14 cellular contexts compared by ENCODE assay signal in the genomic region with DNA sequence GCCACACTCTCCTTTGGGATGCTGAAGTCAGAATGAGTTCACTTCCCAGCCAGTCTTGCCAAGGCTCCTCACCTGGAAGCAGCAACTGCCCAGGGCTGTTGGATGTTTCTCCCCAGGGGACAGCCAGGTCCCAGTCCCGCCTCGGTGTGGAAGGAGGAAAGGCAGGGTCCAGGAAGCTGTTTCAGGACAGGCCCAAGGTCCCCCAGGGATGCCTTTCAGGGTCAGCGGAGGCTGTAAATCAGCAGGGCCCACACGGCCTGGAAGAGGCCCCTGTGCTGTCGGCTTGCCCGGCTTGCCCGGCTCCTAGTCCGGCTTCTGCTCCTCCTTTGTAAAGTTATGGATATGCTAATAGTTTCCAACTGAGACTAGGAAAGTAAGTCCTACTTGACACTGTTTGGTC. TPM values are rescaled to one million over a fixed set of nuclear protein-coding genes. Genes with fewer than 3 reads are reported as not detected.
A peak's percentile ranks its signal among the peaks of the same experiment; 100 is the strongest.
DNase-seq lines count a peak whose midpoint lies in the region; ATAC-seq and TF ChIP-seq lines count a peak whose summit lies in the region.
"Had no signal": no experiment of that assay in that cellular context is flagged by ENCODE, and none has a peak within 500 bp of the region (broad histone marks: within the 10 kb centered on the region; RNA-seq: fewer than 3 reads in every experiment).

No MANE protein-coding gene starts in this region.

- H3K79me2 ChIP-seq in DND-41 (ENCODE audit: insufficient read depth, low read length) (peaks cover 100% of the 10 kb centered on the region), MM.1S (ENCODE audit: low read length) (peaks cover 100% of the 10 kb centered on the region), neural progenitor cell (ENCODE audit: low read depth) (no peaks in the 10 kb centered on the region)

- H3K27me3 Mint-ChIP-seq in neural progenitor cell (ENCODE audit: insufficient read depth, low read depth) (peaks cover 2% of the 10 kb centered on the region), HFFc6 (ENCODE audit: insufficient read depth) (peaks cover 2% of the 10 kb centered on the region), Calu3 (ENCODE audit: unreplicated experiment) (peaks cover 87% of the 10 kb centered on the region)

- H3F3A ChIP-seq in MM.1S (ENCODE audit: insufficient read depth, low read length): peaks cover 54% of the 10 kb centered on the region
- no peaks in the 10 kb centered on the region for H3F3A ChIP-seq in neural progenitor cell (ENCODE audit: low read depth)

- H3K4me1 ChIP-seq in DND-41 (ENCODE audit: insufficient read depth, low read length): peaks cover 65% of the 10 kb centered on the region
- H3K4me1 ChIP-seq in MM.1S (ENCODE audit: low read length): peaks cover 45% of the 10 kb centered on the region
- H3K4me1 ChIP-seq in neural progenitor cell: peaks cover 41% of the 10 kb centered on the region
- H3K4me1 ChIP-seq: left ventricle myocardium inferior had no signal

- peak overlapping the region; percentile 13; the same call in 1 of the 2 replicates for H3K4me2 ChIP-seq in DND-41 (ENCODE audit: insufficient read depth, low read length)
- peak overlapping the region; percentile 92 for H3K4me2 ChIP-seq in MM.1S (ENCODE audit: low read depth, low read length)
- H3K4me2 ChIP-seq in neural progenitor cell: peak overlapping the region; percentile 48

- H3K9me3 Mint-ChIP-seq in neural progenitor cell (no peaks in the 10 kb centered on the region), HFFc6 (no peaks in the 10 kb centered on the region), Calu3 (ENCODE audit: low read depth, unreplicated experiment) (no peaks in the 10 kb centered on the region)

- CTCF ChIA-PET in Calu3 (lab: Charles Lee): interaction anchor here (0.9 kb wide), 1 partner anchor 25 kb away, joined by 6 read pairs; no protein-coding TSS in a partner anchor

- no TSS peak for BruUV-seq in Calu3 (replicated peaks; lab: Mats Ljungman, UMichigan)

- peaks cover 52% of the 10 kb centered on the region for H3K4me1 Mint-ChIP-seq in neural progenitor cell
- no peaks in the 10 kb centered on the region for H3K4me1 Mint-ChIP-seq in HFFc6 (ENCODE audit: low read depth)
- no peaks in the 10 kb centered on the region for H3K4me1 Mint-ChIP-seq in Calu3 (ENCODE audit: low read depth, unreplicated experiment)

- H4K20me1 ChIP-seq in DND-41 (ENCODE audit: insufficient read depth, low read length) (peaks cover 25% of the 10 kb centered on the region; the same call in 1 of the 2 replicates), MM.1S (ENCODE audit: insufficient read depth, low read length) (no peaks in the 10 kb centered on the region), neural progenitor cell (ENCODE audit: low read depth) (no peaks in the 10 kb centered on the region)

- H3K9me2 ChIP-seq in MM.1S (replicated peaks; ENCODE audit: insufficient read depth, low read length): no peaks in the 10 kb centered on the region

- DNase-seq in DND-41: no peak
- no peak for DNase-seq in MM.1S
- peak; percentile 48 for DNase-seq in ecto neural progenitor cell (ENCODE audit: low spot score)
- DNase-seq in neural progenitor cell (ENCODE audit: low spot score): no peak
- no peak for DNase-seq in Ammon's horn (ENCODE audit: low spot score)
- no peak for DNase-seq in HFFc6
- DNase-seq in Calu3: no peak
- DNase-seq: activated CD4-positive, alpha-beta T cell treated with anti-CD3 and anti-CD28 coated beads for 48 hours; foreskin melanocyte; left ventricle myocardium inferior; NCI-H1436; stimulated activated CD4-positive, alpha-beta T cell treated with anti-CD3 and anti-CD28 coated beads, Interleukin-4, amount 100 ng/mL, for 24 hours had no signal

- H3K27ac Mint-ChIP-seq in neural progenitor cell: no peak overlapping the region
- no peak overlapping the region for H3K27ac Mint-ChIP-seq in HFFc6
- H3K27ac Mint-ChIP-seq in Calu3 (ENCODE audit: unreplicated experiment): no peak overlapping the region

- no peak overlapping the region for H3K4me3 Mint-ChIP-seq in neural progenitor cell
- H3K4me3 Mint-ChIP-seq in HFFc6: no peak overlapping the region
- H3K4me3 Mint-ChIP-seq in Calu3 (ENCODE audit: low read depth, unreplicated experiment): no peak overlapping the region

- H3K36me3 Mint-ChIP-seq in neural progenitor cell: no peaks in the 10 kb centered on the region
- no peaks in the 10 kb centered on the region for H3K36me3 Mint-ChIP-seq in HFFc6 (ENCODE audit: low read depth)
- no peaks in the 10 kb centered on the region for H3K36me3 Mint-ChIP-seq in Calu3 (ENCODE audit: insufficient read depth, unreplicated experiment)

- H3K27me3 ChIP-seq in DND-41 (ENCODE audit: insufficient read depth, low read length, poor library complexity): no peaks in the 10 kb centered on the region
- H3K27me3 ChIP-seq in MM.1S (replicated peaks; ENCODE audit: insufficient read depth, low read length): no peaks in the 10 kb centered on the region
- no peaks in the 10 kb centered on the region for H3K27me3 ChIP-seq in neural progenitor cell

- H2AFZ ChIP-seq in DND-41 (ENCODE audit: low read depth, low read length) (no peak overlapping the region), MM.1S (ENCODE audit: low read length) (no peak overlapping the region), neural progenitor cell (replicated peaks) (peak overlapping the region; percentile 66)

- intact Hi-C loops in Calu3 (cut with micrococcal nuclease; ENCODE audit: unreplicated experiment): no loop called here

- ATAC-seq in DND-41 (ENCODE audit: insufficient read depth, low read depth) (no peak), GM21423 (IDR thresholded peaks at IDR 0.05; ENCODE audit: unreplicated experiment) (no peak)
- ATAC-seq: HCT116 had no signal

- TF ChIP-seq CTCF in DND-41 (IDR thresholded peaks at IDR 0.05; ENCODE audit: borderline replicate concordance, extremely low read depth, low read length, poor library complexity, severe bottlenecking) (no peak), MM.1S (IDR thresholded peaks at IDR 0.05; ENCODE audit: low read length) (no peak), neural progenitor cell (IDR thresholded peaks at IDR 0.05) (no peak), HFFc6 (IDR thresholded peaks at IDR 0.05) (no peak), Calu3 (IDR thresholded peaks at IDR 0.05; ENCODE audit: unreplicated experiment) (no peak)

- peak overlapping the region; percentile 58 for H3K27ac ChIP-seq in DND-41 (ENCODE audit: low read length)
- peak overlapping the region; percentile 80; the same call in 1 of the 2 replicates for H3K27ac ChIP-seq in MM.1S (ENCODE audit: low read length)
- no peak overlapping the region for H3K27ac ChIP-seq in neural progenitor cell
- H3K27ac ChIP-seq: left ventricle myocardium inferior had no signal

- H3K36me3 ChIP-seq in DND-41 (ENCODE audit: insufficient read depth, low read length): peaks cover 36% of the 10 kb centered on the region
- peaks cover 6% of the 10 kb centered on the region; the same call in 1 of the 2 replicates for H3K36me3 ChIP-seq in MM.1S (replicated peaks; ENCODE audit: insufficient read depth, low read length)
- no peaks in the 10 kb centered on the region for H3K36me3 ChIP-seq in neural progenitor cell
- H3K36me3 ChIP-seq: left ventricle myocardium inferior had no signal

- H3K9me3 ChIP-seq in DND-41 (ENCODE audit: insufficient read depth, low read length, severe bottlenecking) (no peaks in the 10 kb centered on the region), MM.1S (replicated peaks; ENCODE audit: insufficient read depth, low read length) (no peaks in the 10 kb centered on the region), neural progenitor cell (ENCODE audit: low read depth) (no peaks in the 10 kb centered on the region)
- H3K9me3 ChIP-seq: left ventricle myocardium inferior had no signal

- peak overlapping the region; percentile 15; the same call in 1 of the 2 replicates for H3K9ac ChIP-seq in DND-41 (ENCODE audit: low read depth, low read length)
- H3K9ac ChIP-seq in MM.1S (ENCODE audit: low read length): peak overlapping the region; percentile 57; the same call in 1 of the 2 replicates
- H3K9ac ChIP-seq in neural progenitor cell: no peak overlapping the region

- H3K4me3 ChIP-seq in DND-41 (ENCODE audit: low read depth in 1 of 2, low read length in 2 of 2) (no peak overlapping the region), MM.1S (ENCODE audit: low read length) (peak overlapping the region; percentile 44; the same call in 1 of the 2 replicates), neural progenitor cell (no peak overlapping the region)
- H3K4me3 ChIP-seq: left ventricle myocardium inferior had no signal

RNA-seq across cellular contexts. Expression of a gene that starts 10.3 kb away (rescaled TPM):
- 0.11 and 0.19 TPM in 2 replicates for total RNA-seq in neural progenitor cell (ENCODE audit: low replicate concordance)
- not detected for total RNA-seq in HFFc6 (2021; fragmentation: NEBNext Ultra II Directional; extraction: Animal tissue kit (Norgen Biotek cat#: 25700))
- 0.24 and 0.28 TPM in 2 replicates for total RNA-seq in Calu3 (2022)

Comparison
In these comparisons a context has a peak if more than half of its experiments do, and no peak if none do; other contexts are left out.
1. H3K4me2 ChIP-seq: peak in every context shown above with its lines; median percentile 92 in MM.1S; 48 in neural progenitor cell; 13 in DND-41.